In the genomic region with DNA sequence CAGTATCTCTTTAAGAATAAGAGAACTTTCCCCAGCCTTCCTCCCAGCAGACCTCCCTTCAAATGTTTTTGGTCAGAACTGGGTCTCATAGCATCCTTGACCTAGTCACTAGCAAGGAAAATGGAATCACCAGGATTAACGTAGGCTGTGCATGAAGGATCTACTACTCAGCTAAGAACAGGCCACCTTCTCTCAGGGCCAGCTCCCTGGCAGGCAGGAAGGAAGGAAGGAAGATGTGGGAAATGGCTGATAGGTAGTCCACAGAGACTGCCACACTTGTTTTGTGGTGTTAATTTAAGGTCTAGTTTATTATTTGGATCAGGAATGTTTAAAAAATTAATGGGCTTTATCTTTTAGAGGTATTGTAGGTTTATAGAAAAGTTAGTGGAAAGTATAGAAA, we compare ENCODE assay signal across 10 cellular contexts.
"Had no signal": no experiment of that assay in that cellular context is flagged by ENCODE, and none has a peak within 500 bp of the region (broad histone marks: within the 10 kb centered on the region; RNA-seq: fewer than 3 reads in every experiment).

No MANE protein-coding gene starts in this region.

- H3K4me3 ChIP-seq: GM23248, GM23338, HAP-1 had no signal

- H3K27ac ChIP-seq: GM23248 had no signal

- H3K4me2 ChIP-seq: GM23338 had no signal

- DNase-seq: GM23248, GOT3, H7, H9, HCEC 1CT, HFFc6 had no signal

- H3K36me3 ChIP-seq: HAP-1 had no signal

- H3K9ac ChIP-seq: GM23248 had no signal

- H2AFZ ChIP-seq: GM23248, GM23338 had no signal

- ATAC-seq: GM23338, HCT116 had no signal

- FAIRE-seq: H54 had no signal

- H3K4me1 ChIP-seq: HAP-1 had no signal
